Comparison of ENCODE assay signal across 27 cellular contexts in the genomic region with DNA sequence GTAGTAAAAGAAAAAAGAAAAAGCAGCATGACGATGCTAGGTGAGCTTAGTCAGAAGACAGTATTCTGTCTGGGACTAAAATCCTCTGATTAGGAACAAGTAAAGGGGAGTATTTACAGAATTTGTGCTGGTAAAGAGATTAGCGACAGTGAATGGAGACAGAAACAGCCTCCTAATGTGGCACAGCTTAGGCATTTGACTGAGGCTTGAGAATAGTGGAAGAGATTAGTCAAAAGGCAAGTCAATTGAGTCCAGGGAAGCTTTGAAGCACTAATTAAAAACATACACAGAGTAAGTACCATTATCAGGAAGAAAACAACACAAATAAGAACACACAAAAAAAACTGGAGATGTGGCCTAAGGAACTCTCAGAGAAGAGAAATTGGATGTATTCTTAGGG.
"Had no signal": no experiment of that assay in that cellular context is flagged by ENCODE, and none has a peak within 500 bp of the region (broad histone marks: within the 10 kb centered on the region; RNA-seq: fewer than 3 reads in every experiment).

No MANE protein-coding gene starts in this region.

- H3K27ac Mint-ChIP-seq: activated CD8-positive, alpha-beta T cell treated with anti-CD3 and anti-CD28 coated beads, Interleukin-2, amount 10 ng/mL, durations not matched to agents 7 days and 5 days; activated naive CD4-positive, alpha-beta T cell treated with anti-CD3 and anti-CD28 coated beads, Interleukin-2, amount 50 U/mL, for 24 hours; T-helper 17 cell; WTC11 had no signal

- H3K36me3 ChIP-seq: SJSA1 had no signal

- ATAC-seq: activated CD8-positive, alpha-beta T cell treated with anti-CD3 and anti-CD28 coated beads, Interleukin-2, amount 10 ng/mL, durations not matched to agents 7 days and 5 days; body of pancreas; PC-3; T-helper 17 cell; WTC11 had no signal

- DNase-seq: activated CD4-positive, alpha-beta T cell treated with anti-CD3 and anti-CD28 coated beads for 48 hours; activated CD4-positive, alpha-beta T cell treated with anti-CD3 and anti-CD28 coated beads, Interleukin-2, amount 50 U/mL, for 4 hours; activated CD4-positive, CD25-positive, alpha-beta regulatory T cell treated with anti-CD3 and anti-CD28 coated beads, Interleukin-2, amount 50 U/mL, for 72 hours; activated CD8-positive, alpha-beta memory T cell treated with anti-CD3 and anti-CD28 coated beads, Interleukin-2, amount 50 U/mL, for 48 hours; activated CD8-positive, alpha-beta T cell treated with anti-CD3 and anti-CD28 coated beads, Interleukin-2, amount 10 ng/mL, durations not matched to agents 7 days and 5 days; activated naive CD4-positive, alpha-beta T cell; activated T-cell treated with anti-CD3 and anti-CD28 coated beads, Interleukin-2, amount 50 U/mL, for 1 hour; aorta; body of pancreas; central memory CD4-positive, alpha-beta T cell; KG1; NCI-H1105; NCI-H1436; NCI-H1694 treated with DMSO at 0.1 percent for 48 hours; NCI-H2029 treated with DMSO at 0.1 percent for 48 hours; NCI-H510A treated with DMSO at 0.1 percent for 48 hours; NCI-H748 treated with DMSO at 0.1 percent for 48 hours; NK-92 treated with Interleukin-12 subunit alpha and Interleukin-12 subunit beta, amount 100 ng/mL, for 24 hours; PC-3; SHP77; T-helper 17 cell; T-helper 9 cell had no signal

- H3K4me1 ChIP-seq: body of pancreas, SJSA1 had no signal

- H3K27me3 Mint-ChIP-seq: activated naive CD4-positive, alpha-beta T cell treated with anti-CD3 and anti-CD28 coated beads, Interleukin-2, amount 50 U/mL, for 24 hours; T-helper 17 cell had no signal

- H3K27ac ChIP-seq: body of pancreas, SJSA1 had no signal

- H3K27me3 ChIP-seq: body of pancreas, SJSA1 had no signal

- H3K9me3 ChIP-seq: body of pancreas, SJSA1 had no signal

- H3K4me3 Mint-ChIP-seq: activated CD8-positive, alpha-beta T cell treated with anti-CD3 and anti-CD28 coated beads, Interleukin-2, amount 10 ng/mL, durations not matched to agents 7 days and 5 days; activated naive CD4-positive, alpha-beta T cell treated with anti-CD3 and anti-CD28 coated beads, Interleukin-2, amount 50 U/mL, for 24 hours; T-helper 17 cell; WTC11 had no signal

- H3K9me3 Mint-ChIP-seq: activated naive CD4-positive, alpha-beta T cell treated with anti-CD3 and anti-CD28 coated beads, Interleukin-2, amount 50 U/mL, for 24 hours; WTC11 had no signal

- FAIRE-seq: bronchial epithelial cell, RCC 7860 had no signal

- H3K36me3 Mint-ChIP-seq: activated naive CD4-positive, alpha-beta T cell treated with anti-CD3 and anti-CD28 coated beads, Interleukin-2, amount 50 U/mL, for 24 hours; WTC11 had no signal

- H3K4me1 Mint-ChIP-seq: activated naive CD4-positive, alpha-beta T cell treated with anti-CD3 and anti-CD28 coated beads, Interleukin-2, amount 50 U/mL, for 24 hours; T-helper 17 cell; WTC11 had no signal

- H3K4me3 ChIP-seq: body of pancreas, SJSA1 had no signal
